In the genomic region with DNA sequence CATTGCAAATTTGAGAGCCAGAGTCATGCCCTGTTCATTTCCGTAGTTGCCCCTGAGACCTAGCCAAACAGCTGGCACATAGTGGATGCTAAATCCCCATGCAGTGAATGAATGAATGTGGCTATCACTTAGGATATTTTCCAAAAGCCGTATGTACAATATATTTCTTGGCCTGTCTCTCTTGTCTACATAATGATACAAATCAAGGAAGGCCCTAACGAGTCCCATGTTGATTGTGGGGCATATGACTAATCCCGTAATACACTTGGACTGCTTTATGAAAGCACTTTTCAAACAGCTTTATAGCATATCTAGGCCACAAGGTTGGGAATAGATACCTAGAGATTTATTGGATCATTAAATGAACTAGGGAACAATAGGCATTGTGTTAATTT, we compare ENCODE assay signal across 11 cellular contexts.
A peak's percentile ranks its signal among the peaks of the same experiment; 100 is the strongest.
DNase-seq lines count a peak whose midpoint lies in the region; ATAC-seq and TF ChIP-seq lines count a peak whose summit lies in the region.
"Had no signal": no experiment of that assay in that cellular context is flagged by ENCODE, and none has a peak within 500 bp of the region (broad histone marks: within the 10 kb centered on the region; RNA-seq: fewer than 3 reads in every experiment).

No MANE protein-coding gene starts in this region.

- no peak overlapping the region for H3K27ac Mint-ChIP-seq in GM23338
- H3K27ac Mint-ChIP-seq: activated T-cell treated with anti-CD3 and anti-CD28 coated beads, Interleukin-2, amount 50 U/mL, for 72 hours had no signal

- no peak overlapping the region for H3K4me3 Mint-ChIP-seq in GM23338
- H3K4me3 Mint-ChIP-seq: activated T-cell treated with anti-CD3 and anti-CD28 coated beads, Interleukin-2, amount 50 U/mL, for 72 hours had no signal

- ATAC-seq in GM23338 (no peak), GM19035 (IDR thresholded peaks at IDR 0.05; ENCODE audit: unreplicated experiment) (no peak), HG03095 (IDR thresholded peaks at IDR 0.05; ENCODE audit: unreplicated experiment) (no peak)
- ATAC-seq: activated T-cell treated with anti-CD3 and anti-CD28 coated beads, Interleukin-2, amount 50 U/mL, for 72 hours had no signal

- 65% methylated on average over 4 of the region's 4 CpGs for WGBS in hepatocyte (ENCODE audit: low lambda C conversion rate, missing lambda C conversion rate)

- H3K36me3 Mint-ChIP-seq in GM23338 (ENCODE audit: low read depth), result no peaks in the 10 kb centered on the region

- H3K4me3 ChIP-seq in GM23338 (no peak overlapping the region), hepatocyte (no peak overlapping the region), skeletal muscle satellite cell (ENCODE audit: low read length) (peak overlapping the region; percentile 21)
- H3K4me3 ChIP-seq: ascending aorta had no signal

- H2AFZ ChIP-seq in GM23338 (peak overlapping the region; percentile 43; the same call in 1 of the 2 replicates), hepatocyte (no peak overlapping the region)

- H3F3A ChIP-seq in GM23338 (replicated peaks; ENCODE audit: low read depth), result no peaks in the 10 kb centered on the region

- 0 out of 2 replicates have a peak, but pooled peaks cover 8% of the 10 kb centered on the region for H3K4me1 ChIP-seq in GM23338 (ENCODE audit: insufficient read depth)
- H3K4me1 ChIP-seq in hepatocyte (ENCODE audit: insufficient read depth), result peaks cover 39% of the 10 kb centered on the region
- H3K4me1 ChIP-seq in skeletal muscle satellite cell (ENCODE audit: control insufficient read depth, insufficient read depth, low read length), result peaks cover 43% of the 10 kb centered on the region
- H3K4me1 ChIP-seq: ascending aorta had no signal

- no peaks in the 10 kb centered on the region for H3K36me3 ChIP-seq in GM23338 (ENCODE audit: insufficient read depth)
- H3K36me3 ChIP-seq in hepatocyte (replicated peaks; ENCODE audit: insufficient read depth, low read depth), result no peaks in the 10 kb centered on the region
- H3K36me3 ChIP-seq in skeletal muscle satellite cell (ENCODE audit: insufficient read depth, low read length), result no peaks in the 10 kb centered on the region
- H3K36me3 ChIP-seq: ascending aorta, BE2C had no signal

- no peak for TF ChIP-seq CTCF in GM23338 (conservative IDR thresholded peaks at IDR 0.05; ENCODE audit: low read depth in 2 of 2)
- no peak for TF ChIP-seq CTCF in VCaP (conservative IDR thresholded peaks at IDR 0.05)
- TF ChIP-seq CTCF in hepatocyte (IDR thresholded peaks at IDR 0.05; ENCODE audit: poor library complexity), result no peak

- H3K79me2 ChIP-seq in GM23338 (replicated peaks; ENCODE audit: insufficient read depth), result no peaks in the 10 kb centered on the region
- no peaks in the 10 kb centered on the region for H3K79me2 ChIP-seq in hepatocyte

- DNase-seq in GM23338 (ENCODE audit: low spot score) (no peak), hepatocyte (ENCODE audit: low spot score) (peak; percentile 38), NCI-H774 (lab: John Stamatoyannopoulos, UW) (no peak), superior temporal gyrus (ENCODE audit: extremely low spot score) (no peak)
- DNase-seq: activated T-cell treated with anti-CD3 and anti-CD28 coated beads, Interleukin-2, amount 50 U/mL, for 72 hours; BE2C had no signal

- H3K27ac ChIP-seq in GM23338 (ENCODE audit: low read depth), result no peak overlapping the region
- peak overlapping the region; percentile 95 for H3K27ac ChIP-seq in VCaP
- peak overlapping the region; percentile 94 for H3K27ac ChIP-seq in hepatocyte
- H3K27ac ChIP-seq: ascending aorta had no signal

- H3K4me1 Mint-ChIP-seq in GM23338, result peaks cover 21% of the 10 kb centered on the region; the same call in 2 of the 3 replicates

- H3K27me3 Mint-ChIP-seq in GM23338 (ENCODE audit: insufficient read depth, low read depth, poor library complexity), result peaks cover 7% of the 10 kb centered on the region

- H4K20me1 ChIP-seq in GM23338 (replicated peaks; ENCODE audit: insufficient read depth), result no peaks in the 10 kb centered on the region
- H4K20me1 ChIP-seq in hepatocyte (ENCODE audit: insufficient read depth, poor library complexity, severe bottlenecking), result no peaks in the 10 kb centered on the region

- H3K9me3 ChIP-seq in hepatocyte (ENCODE audit: low read depth) (no peaks in the 10 kb centered on the region), skeletal muscle satellite cell (replicated peaks; ENCODE audit: low read length) (no peaks in the 10 kb centered on the region)
- H3K9me3 ChIP-seq: ascending aorta, BE2C had no signal

- H3K27me3 ChIP-seq in GM23338 (ENCODE audit: insufficient read depth), result no peaks in the 10 kb centered on the region
- H3K27me3 ChIP-seq in hepatocyte, result no peaks in the 10 kb centered on the region
- H3K27me3 ChIP-seq in skeletal muscle satellite cell (ENCODE audit: control insufficient read depth, insufficient read depth, low read length), result no peaks in the 10 kb centered on the region
- H3K27me3 ChIP-seq: ascending aorta, BE2C had no signal

- H3K4me2 ChIP-seq in GM23338 (0 out of 2 replicates have a peak overlapping the region, but pooled peaks have one; percentile 34), hepatocyte (peak overlapping the region; percentile 62), skeletal muscle satellite cell (ENCODE audit: low read length) (peak overlapping the region; percentile 60)

- H3K9me3 Mint-ChIP-seq in GM23338, result no peaks in the 10 kb centered on the region
- H3K9me3 Mint-ChIP-seq: activated T-cell treated with anti-CD3 and anti-CD28 coated beads, Interleukin-2, amount 50 U/mL, for 72 hours had no signal

- H3K9ac ChIP-seq in skeletal muscle satellite cell (ENCODE audit: low read depth, low read length), result peak overlapping the region; percentile 56

- H3K9me2 ChIP-seq in GM23338 (ENCODE audit: insufficient read depth), result no peaks in the 10 kb centered on the region
- no peaks in the 10 kb centered on the region for H3K9me2 ChIP-seq in hepatocyte (replicated peaks; ENCODE audit: insufficient read depth)

TF ChIP-seq in GM23338, 12 proteins besides CTCF, POLR2A, EP300 and RAD21 (continues in another document):
- TF ChIP-seq JUNB (IDR thresholded peaks at IDR 0.05; ENCODE audit: unreplicated experiment), result no peak
- TF ChIP-seq, protein P1, sequence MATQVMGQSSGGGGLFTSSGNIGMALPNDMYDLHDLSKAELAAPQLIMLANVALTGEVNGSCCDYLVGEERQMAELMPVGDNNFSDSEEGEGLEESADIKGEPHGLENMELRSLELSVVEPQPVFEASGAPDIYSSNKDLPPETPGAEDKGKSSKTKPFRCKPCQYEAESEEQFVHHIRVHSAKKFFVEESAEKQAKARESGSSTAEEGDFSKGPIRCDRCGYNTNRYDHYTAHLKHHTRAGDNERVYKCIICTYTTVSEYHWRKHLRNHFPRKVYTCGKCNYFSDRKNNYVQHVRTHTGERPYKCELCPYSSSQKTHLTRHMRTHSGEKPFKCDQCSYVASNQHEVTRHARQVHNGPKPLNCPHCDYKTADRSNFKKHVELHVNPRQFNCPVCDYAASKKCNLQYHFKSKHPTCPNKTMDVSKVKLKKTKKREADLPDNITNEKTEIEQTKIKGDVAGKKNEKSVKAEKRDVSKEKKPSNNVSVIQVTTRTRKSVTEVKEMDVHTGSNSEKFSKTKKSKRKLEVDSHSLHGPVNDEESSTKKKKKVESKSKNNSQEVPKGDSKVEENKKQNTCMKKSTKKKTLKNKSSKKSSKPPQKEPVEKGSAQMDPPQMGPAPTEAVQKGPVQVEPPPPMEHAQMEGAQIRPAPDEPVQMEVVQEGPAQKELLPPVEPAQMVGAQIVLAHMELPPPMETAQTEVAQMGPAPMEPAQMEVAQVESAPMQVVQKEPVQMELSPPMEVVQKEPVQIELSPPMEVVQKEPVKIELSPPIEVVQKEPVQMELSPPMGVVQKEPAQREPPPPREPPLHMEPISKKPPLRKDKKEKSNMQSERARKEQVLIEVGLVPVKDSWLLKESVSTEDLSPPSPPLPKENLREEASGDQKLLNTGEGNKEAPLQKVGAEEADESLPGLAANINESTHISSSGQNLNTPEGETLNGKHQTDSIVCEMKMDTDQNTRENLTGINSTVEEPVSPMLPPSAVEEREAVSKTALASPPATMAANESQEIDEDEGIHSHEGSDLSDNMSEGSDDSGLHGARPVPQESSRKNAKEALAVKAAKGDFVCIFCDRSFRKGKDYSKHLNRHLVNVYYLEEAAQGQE (IDR thresholded peaks at IDR 0.05; ENCODE audit: unreplicated experiment), result no peak
- no peak for TF ChIP-seq STAT1 (IDR thresholded peaks at IDR 0.05; ENCODE audit: unreplicated experiment)
- TF ChIP-seq ETS1 (IDR thresholded peaks at IDR 0.05), result no peak
